ENCODE assay signal across 9 cellular contexts in the genomic region with DNA sequence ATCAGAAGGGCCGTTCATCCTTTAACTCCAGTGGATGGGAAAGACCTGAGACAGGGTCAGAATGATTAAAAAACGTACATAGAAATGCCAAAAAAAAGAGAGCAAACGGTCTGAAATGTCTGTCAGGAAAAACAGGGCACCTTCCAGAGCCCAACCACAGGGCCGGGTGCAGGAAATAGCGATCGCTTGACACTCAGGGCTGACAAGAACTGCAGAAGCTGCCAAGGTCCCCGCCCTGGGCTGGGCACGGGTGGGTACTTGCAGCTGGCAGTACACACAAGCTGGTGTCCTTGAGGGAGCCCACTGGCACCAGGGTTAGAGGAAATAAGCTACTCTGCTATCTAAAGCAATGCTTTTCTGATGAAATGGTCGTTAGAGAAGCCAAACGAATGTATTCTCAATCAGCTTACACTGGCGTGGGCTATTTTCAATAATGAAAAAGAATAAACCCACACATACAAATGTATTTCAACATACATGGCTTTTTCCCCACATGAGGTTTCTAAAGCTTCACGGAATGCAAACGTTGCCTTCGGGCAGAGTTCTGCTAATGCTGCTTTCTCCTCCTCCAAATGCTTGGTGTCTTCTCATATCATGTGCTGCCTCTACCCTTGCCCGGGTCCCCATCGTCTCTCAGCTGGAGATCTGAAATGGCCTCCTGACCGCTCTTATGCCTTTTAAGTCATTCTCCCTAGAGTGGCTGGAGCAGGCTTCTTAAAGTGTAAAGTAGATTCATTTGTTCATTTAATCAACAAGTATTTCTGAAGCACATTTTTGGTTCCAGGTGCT. TPM values are rescaled to one million over a fixed set of nuclear protein-coding genes. Genes with fewer than 3 reads are reported as not detected.
DNase-seq lines count a peak whose midpoint lies in the region; ATAC-seq, FAIRE-seq and TF ChIP-seq lines count a peak whose summit lies in the region.
"Had no signal": no experiment of that assay in that cellular context is flagged by ENCODE, and none has a peak within 500 bp of the region (broad histone marks: within the 10 kb centered on the region; RNA-seq: fewer than 3 reads in every experiment).

No MANE protein-coding gene starts in this region.

- 74% methylated on average over 17 of the region's 17 CpGs for WGBS in esophagus muscularis mucosa
- 33 to 35% methylated on average over 17 of the region's 17 CpGs for WGBS in pancreas, 2 donors

- H3K36me3 ChIP-seq in PC-3 (ENCODE audit: low read depth, low read length) (no peaks in the 10 kb centered on the region), esophagus muscularis mucosa (no peaks in the 10 kb centered on the region), pancreas (no peaks in the 10 kb centered on the region)

- H3K9me3 ChIP-seq in PC-3 (ENCODE audit: low read length) (no peaks in the 10 kb centered on the region), esophagus muscularis mucosa (no peaks in the 10 kb centered on the region), pancreas (no peaks in the 10 kb centered on the region)

- H3K79me2 ChIP-seq in PC-3 (ENCODE audit: low read length), result no peaks in the 10 kb centered on the region

- no peak for TF ChIP-seq EP300 in esophagus muscularis mucosa (IDR thresholded peaks at IDR 0.05)

- intact Hi-C loops in PC-3 (cut with micrococcal nuclease), result no loop called here
- intact Hi-C loops in esophagus muscularis mucosa (cut with DNase I), result no loop called here
- intact Hi-C loops in pancreas (cut with DNase I), result no loop called here

- no peaks in the 10 kb centered on the region for H3K27me3 ChIP-seq in PC-3 (ENCODE audit: low read length)
- no peaks in the 10 kb centered on the region for H3K27me3 ChIP-seq in esophagus muscularis mucosa
- H3K27me3 ChIP-seq in pancreas, result no peaks in the 10 kb centered on the region

- CTCF ChIA-PET in PC-3 (lab: Charles Lee), result no interaction called here

- DNase-seq in CD1c-positive myeloid dendritic cell (ENCODE audit: extremely low spot score), result peak; percentile 35
- DNase-seq in PC-3, result peak; percentile 23
- no peak for DNase-seq in esophagus muscularis mucosa (ENCODE audit: extremely low spot score)
- peak; percentile 21 to 70 (median 55) for DNase-seq in pancreas
- DNase-seq in activated CD4-positive, CD25-positive, alpha-beta regulatory T cell (lab: John Stamatoyannopoulos, UW), result no peak
- no peak for DNase-seq in NCI-H2107 treated with DMSO at 0.1 percent for 48 hours (lab: John Stamatoyannopoulos, UW; ENCODE audit: unreplicated experiment)

- no TSS peak for BruUV-seq in PC-3 (replicated peaks; lab: Mats Ljungman, UMichigan)

- H4K20me1 ChIP-seq in PC-3 (ENCODE audit: low read length), result no peaks in the 10 kb centered on the region

- POLR2A ChIA-PET in PC-3 (lab: Charles Lee; ENCODE audit: unreplicated experiment), result no interaction called here

- ATAC-seq in PC-3, result peak; percentile 84
- ATAC-seq in pancreas, result peak in 3 of 4 donors; percentile 82 to 98 (median 88)
- no peak for ATAC-seq in GM21526 (IDR thresholded peaks at IDR 0.05; ENCODE audit: low FRiP score, unreplicated experiment)
- no peak for ATAC-seq in HG02678 (IDR thresholded peaks at IDR 0.05; ENCODE audit: unreplicated experiment)

- peak overlapping the region; percentile 60 for H3K4me2 ChIP-seq in PC-3 (ENCODE audit: low read length)

- TF ChIP-seq CTCF in PC-3 (conservative IDR thresholded peaks at IDR 0.05; ENCODE audit: low read depth, low read length) (no peak), esophagus muscularis mucosa (IDR thresholded peaks at IDR 0.05) (no peak), pancreas (IDR thresholded peaks at IDR 0.05) (no peak)

- H3K4me3 ChIP-seq in PC-3 (ENCODE audit: low read length) (peak overlapping the region; percentile 14; the same call in 1 of the 2 replicates), esophagus muscularis mucosa (peak overlapping the region in 1 of 4 donors; percentile 2), pancreas (no peak overlapping the region)

- H3K27ac ChIP-seq in PC-3 (ENCODE audit: low read length) (no peak overlapping the region), esophagus muscularis mucosa (replicated peaks in 1 of 4) (peak overlapping the region in 3 of 4 donors; percentile 22 to 39 (median 24)), pancreas (peak overlapping the region in 1 of 4 donors; percentile 15)
- H3K27ac ChIP-seq: VCaP had no signal

- H3K9ac ChIP-seq in PC-3 (ENCODE audit: low read length), result no peak overlapping the region

- no peaks in the 10 kb centered on the region for H3K9me2 ChIP-seq in PC-3 (replicated peaks; ENCODE audit: low read length)

- H3K4me1 ChIP-seq in PC-3 (ENCODE audit: insufficient read depth, low read length), result peaks cover 3% of the 10 kb centered on the region; the same call in 1 of the 2 replicates
- H3K4me1 ChIP-seq in esophagus muscularis mucosa, result peaks cover 0 to 3% (median 0%) of the 10 kb centered on the region in 4 donors
- H3K4me1 ChIP-seq in pancreas, result peaks cover 0 to 5% (median 0%) of the 10 kb centered on the region in 3 donors

- FAIRE-seq in pancreas (lab: Jason Lieb, UNC), result no peak

- H3F3A ChIP-seq in PC-3 (ENCODE audit: low read length, unreplicated experiment), result no peaks in the 10 kb centered on the region

- peak overlapping the region; percentile 57 for H2AFZ ChIP-seq in PC-3 (ENCODE audit: low read length)

- TF ChIP-seq POLR2A in esophagus muscularis mucosa (IDR thresholded peaks at IDR 0.05; ENCODE audit: low read depth), result no peak

RNA-seq across cellular contexts. Expression of a gene that starts 15.5 kb away (rescaled TPM):
- 2.9 and 5.7 TPM in 2 replicates for total RNA-seq in PC-3 (2014; rRNA removed)
- total RNA-seq in esophagus muscularis mucosa, result 10 to 100 TPM; 10.5 to 22.0 (median 14.8) TPM
- 10 to 100 TPM in 2 of 6 donors, 1 to 10 TPM in 4; 4.9 to 20.0 (median 9.3) TPM for total RNA-seq in pancreas
- polyA plus RNA-seq in pancreas, result 1 to 10 TPM; 5.2 to 6.0 TPM

Comparison
In these comparisons a context has a peak if more than half of its experiments do, and no peak if none do; other contexts are left out.
1. DNase-seq: peak in CD1c-positive myeloid dendritic cell (single experiment), PC-3 (single experiment) and pancreas (6 of 6); none in esophagus muscularis mucosa (single experiment), activated CD4-positive, CD25-positive, alpha-beta regulatory T cell (0 of 4) and NCI-H2107 treated with DMSO at 0.1 percent for 48 hours (single experiment).
2. ATAC-seq: peak in PC-3 (single experiment) and pancreas (3 of 4); none in GM21526 (single experiment) and HG02678 (single experiment).